ENCODE assay signal across 3 cellular contexts in the genomic region with DNA sequence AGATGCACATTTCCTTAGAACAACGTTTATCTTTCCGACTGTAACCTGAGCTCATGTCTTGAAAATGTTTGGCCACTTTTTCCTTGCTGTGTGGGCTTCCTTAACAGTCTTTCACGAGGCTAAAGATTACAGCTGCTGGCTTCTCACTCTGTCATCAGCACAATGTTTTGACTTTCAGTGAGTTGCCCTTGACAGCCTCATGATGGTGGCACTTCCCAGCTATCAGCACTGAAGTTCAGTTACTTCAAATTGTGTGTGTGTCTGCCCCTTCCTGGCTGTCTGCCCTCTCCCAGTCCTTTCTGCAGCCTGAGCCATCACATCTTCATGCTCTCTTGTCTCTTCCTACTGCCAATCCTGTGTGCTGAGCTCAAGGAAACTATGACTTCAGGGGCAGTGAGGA.
"Had no signal": no experiment of that assay in that cellular context is flagged by ENCODE, and none has a peak within 500 bp of the region (broad histone marks: within the 10 kb centered on the region; RNA-seq: fewer than 3 reads in every experiment).

No MANE protein-coding gene starts in this region.

- H3K4me3 ChIP-seq: GM12878 had no signal

- DNase-seq: GDM1, GF-D8 had no signal

- ATAC-seq: GM12878 had no signal
